Comparison of ENCODE assay signal across 9 cellular contexts in the genomic region with DNA sequence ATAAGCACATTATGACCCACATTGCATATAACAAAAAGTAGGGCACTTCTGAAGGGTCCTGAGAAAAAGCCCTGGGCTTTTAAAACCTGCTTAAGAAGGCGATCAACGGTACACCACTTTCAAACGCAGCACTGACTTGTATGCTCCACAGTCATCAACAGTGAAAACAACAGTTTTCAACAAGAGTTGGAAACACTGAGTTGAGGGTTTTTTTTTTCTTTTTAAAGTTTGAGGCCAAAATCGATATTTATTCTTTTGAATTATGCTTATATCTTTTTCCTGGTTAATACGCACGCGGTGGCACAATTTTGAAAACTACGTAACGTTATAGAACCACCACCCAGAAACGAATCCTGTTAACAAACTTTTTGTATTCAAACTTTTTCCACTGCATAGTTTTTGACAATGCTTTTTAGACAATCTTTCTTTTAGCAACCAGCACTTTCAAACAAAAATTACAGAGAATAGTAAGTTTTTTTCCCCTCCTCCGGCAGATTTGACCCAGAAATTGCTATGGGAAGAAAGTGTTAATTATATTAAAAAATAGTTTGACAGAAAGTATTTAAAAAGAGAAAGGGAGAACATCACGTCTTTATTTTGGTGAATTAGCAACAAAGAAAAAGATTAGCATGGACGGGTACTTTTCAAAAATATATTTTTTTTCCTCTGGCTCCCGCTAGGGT. TPM values are rescaled to one million over a fixed set of nuclear protein-coding genes. Genes with fewer than 3 reads are reported as not detected.
DNase-seq lines count a peak whose midpoint lies in the region; ATAC-seq and TF ChIP-seq lines count a peak whose summit lies in the region.
"Had no signal": no experiment of that assay in that cellular context is flagged by ENCODE, and none has a peak within 500 bp of the region (broad histone marks: within the 10 kb centered on the region; RNA-seq: fewer than 3 reads in every experiment).

No MANE protein-coding gene starts in this region.

- WGBS in spleen, 5 donors, result 4 to 7% (median 4%) methylated on average over 14 of the region's 14 CpGs

- peaks cover 27% of the 10 kb centered on the region for H3K36me3 Mint-ChIP-seq in activated CD8-positive, alpha-beta T cell treated with anti-CD3 and anti-CD28 coated beads, Interleukin-2, amount 10 ng/mL, durations not matched to agents 7 days and 5 days (ENCODE audit: low read depth)

- H3K27me3 ChIP-seq in spleen (replicated peaks in 1 of 7), result no peaks in the 10 kb centered on the region

- H3K27me3 Mint-ChIP-seq in activated CD8-positive, alpha-beta T cell treated with anti-CD3 and anti-CD28 coated beads, Interleukin-2, amount 10 ng/mL, durations not matched to agents 7 days and 5 days (ENCODE audit: low read depth), result no peaks in the 10 kb centered on the region

- H3K9me3 ChIP-seq in iPS-18c (ENCODE audit: control insufficient read depth, insufficient read depth, low read length), result peaks cover 2% of the 10 kb centered on the region
- no peaks in the 10 kb centered on the region for H3K9me3 ChIP-seq in spleen

- CTCF ChIA-PET in activated CD8-positive, alpha-beta T cell treated with anti-CD3 and anti-CD28 coated beads, Interleukin-2, amount 10 ng/mL, durations not matched to agents 7 days and 5 days (lab: Charles Lee), result interaction anchor here (0.6 kb wide), 1 partner anchor 236 kb away, joined by 3 read pairs; no protein-coding TSS in a partner anchor

- peak overlapping the region; percentile 85 for H3K4me3 Mint-ChIP-seq in activated CD8-positive, alpha-beta T cell treated with anti-CD3 and anti-CD28 coated beads, Interleukin-2, amount 10 ng/mL, durations not matched to agents 7 days and 5 days

- H3K4me1 Mint-ChIP-seq in activated CD8-positive, alpha-beta T cell treated with anti-CD3 and anti-CD28 coated beads, Interleukin-2, amount 10 ng/mL, durations not matched to agents 7 days and 5 days (ENCODE audit: low read depth), result peaks cover 54% of the 10 kb centered on the region

- H3K4me1 ChIP-seq in spleen, result peaks cover 29 to 52% (median 38%) of the 10 kb centered on the region in 6 donors

- POLR2A ChIA-PET in activated CD8-positive, alpha-beta T cell treated with anti-CD3 and anti-CD28 coated beads, Interleukin-2, amount 10 ng/mL, durations not matched to agents 7 days and 5 days (lab: Charles Lee), result interaction anchor here (0.7 to 5.8 kb wide), 4 partner anchors 18 to 146 kb away, joined by 3 to 48 read pairs (median 10); partner anchors contain the start of gene SGO1

- peak overlapping the region; percentile 92 for H3K27ac Mint-ChIP-seq in activated CD8-positive, alpha-beta T cell treated with anti-CD3 and anti-CD28 coated beads, Interleukin-2, amount 10 ng/mL, durations not matched to agents 7 days and 5 days

- no peak for ATAC-seq in activated CD8-positive, alpha-beta T cell treated with anti-CD3 and anti-CD28 coated beads, Interleukin-2, amount 10 ng/mL, durations not matched to agents 7 days and 5 days
- no peak for ATAC-seq in GM19455 (IDR thresholded peaks at IDR 0.05; ENCODE audit: unreplicated experiment)
- no peak for ATAC-seq in GM18517 (IDR thresholded peaks at IDR 0.05; ENCODE audit: unreplicated experiment)
- no peak for ATAC-seq in HG02852 (IDR thresholded peaks at IDR 0.05; ENCODE audit: unreplicated experiment)

- no peak for TF ChIP-seq POLR2A in spleen (IDR thresholded peaks at IDR 0.05)

- H3K4me3 ChIP-seq in HFF-Myc (replicated peaks; ENCODE audit: low read depth, low read length) (peak overlapping the region; percentile 61), iPS-18c (ENCODE audit: insufficient read depth, low read depth, low read length) (peak overlapping the region; percentile 77; the same call in 1 of the 2 replicates), spleen (peak overlapping the region; percentile 44 to 93 (median 82))

- H3K36me3 ChIP-seq in spleen, result no peaks in the 10 kb centered on the region

- no peak for DNase-seq in HFF-Myc (ENCODE audit: extremely low read depth, low read depth)
- DNase-seq in activated CD8-positive, alpha-beta T cell treated with anti-CD3 and anti-CD28 coated beads, Interleukin-2, amount 10 ng/mL, durations not matched to agents 7 days and 5 days, result no peak
- DNase-seq in spleen, result no peak
- DNase-seq in ureter (ENCODE audit: low spot score), result no peak

- intact Hi-C loops in spleen (cut with DNase I; ENCODE audit: low total_unique reads), result no loop called here

- peak overlapping the region; percentile 74 to 99 (median 98) for H3K27ac ChIP-seq in spleen

- no peaks in the 10 kb centered on the region for H3K9me3 Mint-ChIP-seq in activated CD8-positive, alpha-beta T cell treated with anti-CD3 and anti-CD28 coated beads, Interleukin-2, amount 10 ng/mL, durations not matched to agents 7 days and 5 days (ENCODE audit: insufficient read depth)

- no peak for TF ChIP-seq CTCF in HFF-Myc (IDR thresholded peaks at IDR 0.05; ENCODE audit: low read depth, low read length, missing control alignments)
- TF ChIP-seq CTCF in spleen (IDR thresholded peaks at IDR 0.05 in 8 of 11, conservative IDR thresholded peaks at IDR 0.05 in 3 of 11), result no peak

RNA-seq across cellular contexts. Expression of gene KAT2B, which starts 1.0 kb away (rescaled TPM):
- 100 to 1,000 TPM; 112 to 120 TPM for total RNA-seq in activated CD8-positive, alpha-beta T cell treated with anti-CD3 and anti-CD28 coated beads, Interleukin-2, amount 10 ng/mL, durations not matched to agents 7 days and 5 days
- total RNA-seq in spleen (10 to 100 TPM; 39.1 to 64.3 (median 58.0) TPM), ureter (40.2 TPM)
- polyA plus RNA-seq in spleen, result 10 to 100 TPM; 13.6 to 17.6 (median 14.9) TPM

RNA-seq across cellular contexts. Expression of gene PP2D1, which starts 27.2 kb away (rescaled TPM):
- total RNA-seq in activated CD8-positive, alpha-beta T cell treated with anti-CD3 and anti-CD28 coated beads, Interleukin-2, amount 10 ng/mL, durations not matched to agents 7 days and 5 days, result not detected
- total RNA-seq in spleen (not detected), ureter (not detected)
- polyA plus RNA-seq in spleen, result not detected
- total RNA-seq: NCI-H460 had no signal
